In genomic region chr9:94937214-94937903, GRCh38 we compare ENCODE assay signal across 1 cellular context.
TF ChIP-seq lines count a peak whose summit lies in the region.

No MANE protein-coding gene starts in this region.

TF ChIP-seq in K562, 482 proteins besides CTCF, POLR2A, EP300 and RAD21 (continued from another document):
- TF ChIP-seq MGA (IDR thresholded peaks at IDR 0.05) (peak; percentile 28; the same call in 1 of the 2 replicates), KAT7 (CRISPR knock-in tag; IDR thresholded peaks at IDR 0.05; ENCODE audit: borderline replicate concordance) (no peak), PHF21A (IDR thresholded peaks at IDR 0.05; ENCODE audit: borderline replicate concordance, low read depth) (peak; percentile 64; the same call in 1 of the 2 replicates), NR2C2 (CRISPR knock-in tag; IDR thresholded peaks at IDR 0.05) (no peak), NR2C2 (tag; IDR thresholded peaks at IDR 0.05) (peak; percentile 39), POU5F1 (IDR thresholded peaks at IDR 0.05; ENCODE audit: borderline replicate concordance, low read depth, low read length, partially characterized antibody) (no peak)
